15 cellular contexts compared by ENCODE assay signal in genomic region chr1:71836899-71837298, GRCh38.
A peak's percentile ranks its signal among the peaks of the same experiment; 100 is the strongest.
DNase-seq lines count a peak whose midpoint lies in the region; ATAC-seq, FAIRE-seq and TF ChIP-seq lines count a peak whose summit lies in the region.
"Had no signal": no experiment of that assay in that cellular context is flagged by ENCODE, and none has a peak within 500 bp of the region (broad histone marks: within the 10 kb centered on the region; RNA-seq: fewer than 3 reads in every experiment).

No MANE protein-coding gene starts in this region.

- H2BK5ac ChIP-seq in H9 (ENCODE audit: insufficient read length, low read length) (no peak overlapping the region), H1 (ENCODE audit: low read depth, low read length) (no peak overlapping the region), mesendoderm (ENCODE audit: low read length) (no peak overlapping the region)

- H2BK12ac ChIP-seq in H9 (ENCODE audit: insufficient read length, low read depth, low read length): no peak overlapping the region
- H2BK12ac ChIP-seq in H1 (ENCODE audit: low read depth, low read length): no peak overlapping the region

- no CpG with 5 or more reads among the region's 2 CpGs for WGBS in H9 (ENCODE audit: extremely low coverage, insufficient read length, low lambda C conversion rate)
- WGBS in H1 (ENCODE audit: extremely low coverage in 1 of 2, insufficient coverage in 1 of 2, insufficient read length in 1 of 2, insufficient replicate concordance in 2 of 2, low coverage in 1 of 2, low lambda C conversion rate in 2 of 2, missing lambda C conversion rate in 1 of 2), 2 experiments: 48% methylated on average over 2 of the region's 2 CpGs; no CpG with 5 or more reads in 1 of the 2 experiments
- WGBS in mesendoderm (ENCODE audit: extremely low coverage, insufficient coverage, low lambda C conversion rate): no CpG with 5 or more reads among the region's 2 CpGs

- no peak for ATAC-seq in HG03378 (IDR thresholded peaks at IDR 0.05; ENCODE audit: unreplicated experiment)
- no peak for ATAC-seq in gastrocnemius medialis
- ATAC-seq in HG02852 (IDR thresholded peaks at IDR 0.05; ENCODE audit: unreplicated experiment): no peak
- ATAC-seq: HCT116 had no signal

- H3K14ac ChIP-seq in H9 (ENCODE audit: insufficient read depth, low read length): no peak overlapping the region
- no peak overlapping the region for H3K14ac ChIP-seq in H1 (ENCODE audit: insufficient read length)

- H4K8ac ChIP-seq in H9 (replicated peaks; ENCODE audit: insufficient read length, low read depth, low read length) (no peak overlapping the region), H1 (ENCODE audit: extremely low read depth, insufficient read depth, low read length) (no peak overlapping the region), mesendoderm (ENCODE audit: low read depth, low read length) (no peak overlapping the region)

- in situ Hi-C loops in gastrocnemius medialis (cut with MboI; ENCODE audit: low sequenced_read_pairs in 4 of 4): no loop called here

- H2BK20ac ChIP-seq in H9 (ENCODE audit: low read depth, low read length, poor library complexity, severe bottlenecking) (no peak overlapping the region), H1 (ENCODE audit: low read length) (no peak overlapping the region)

- H3K9ac ChIP-seq in H9 (ENCODE audit: extremely low read depth, insufficient read length, low read length): no peak overlapping the region
- no peak overlapping the region for H3K9ac ChIP-seq in H1 (replicated peaks in 1 of 4; ENCODE audit: extremely low read depth in 1 of 4, low read depth in 3 of 4, low read length in 3 of 4)
- no peak overlapping the region for H3K9ac ChIP-seq in mesendoderm (ENCODE audit: low read length)

- CTCF ChIA-PET in H1 (lab: Charles Lee; ENCODE audit: partially characterized antibody): interaction anchor here (0.6 kb wide), 1 partner anchor 206 kb away, joined by 4 read pairs; no protein-coding TSS in a partner anchor

- H3K23me2 ChIP-seq in H9 (ENCODE audit: insufficient read length, low read depth, low read length, poor library complexity, severe bottlenecking): no peaks in the 10 kb centered on the region
- no peaks in the 10 kb centered on the region for H3K23me2 ChIP-seq in H1 (ENCODE audit: low read depth, low read length)

- H3K56ac ChIP-seq in H9 (ENCODE audit: insufficient read length, low read depth, low read length) (no peak overlapping the region), H1 (replicated peaks; ENCODE audit: insufficient read length, low read depth, low read length) (no peak overlapping the region), mesendoderm (ENCODE audit: low read length) (no peak overlapping the region)

- no peaks in the 10 kb centered on the region for H3K27me3 Mint-ChIP-seq in H9 (ENCODE audit: low read depth)
- H3K27me3 Mint-ChIP-seq: B cell; CD4-positive, alpha-beta T cell had no signal

- H3K4me2 ChIP-seq in H9 (ENCODE audit: insufficient read depth, insufficient read length, low read length) (no peak overlapping the region), H1 (ENCODE audit: insufficient read depth in 1 of 2, low read depth in 2 of 2, low read length in 2 of 2) (peak overlapping the region in 1 of 2 experiments; percentile 48; a peak in 1 of 4 replicates), mesendoderm (ENCODE audit: low read length) (no peak overlapping the region)

- H3K4me1 ChIP-seq in H9 (ENCODE audit: insufficient read depth, low read length) (no peaks in the 10 kb centered on the region; the same call in 1 of the 2 replicates), H1 (replicated peaks in 1 of 4; ENCODE audit: control insufficient read depth in 3 of 4, insufficient read depth in 4 of 4, low read length in 3 of 4) (peaks cover 0 to 5% (median 3%) of the 10 kb centered on the region in 4 experiments; a peak in 4 of 7 replicates), mesendoderm (ENCODE audit: control insufficient read depth, low read depth, low read length) (no peaks in the 10 kb centered on the region), gastrocnemius medialis (no peaks in the 10 kb centered on the region)

- H3K4me1 Mint-ChIP-seq in H9: peaks cover 14 to 21% of the 10 kb centered on the region in 2 experiments

- intact Hi-C loops in gastrocnemius medialis (cut with DNase I; ENCODE audit: low total_unique reads): no loop called here

- POLR2A ChIA-PET in H1 (lab: Charles Lee; ENCODE audit: partially characterized antibody): no interaction called here

- H2BK15ac ChIP-seq in H9 (ENCODE audit: low read depth, low read length): no peak overlapping the region
- no peak overlapping the region for H2BK15ac ChIP-seq in H1 (ENCODE audit: low read length)
- H2BK15ac ChIP-seq in mesendoderm (replicated peaks; ENCODE audit: low read depth): no peak overlapping the region

- H2AK5ac ChIP-seq in H9 (ENCODE audit: insufficient read length, low read length) (no peak overlapping the region), H1 (ENCODE audit: low read depth, low read length) (no peak overlapping the region), mesendoderm (ENCODE audit: low read length) (no peak overlapping the region)

- TF ChIP-seq RAD21 in H1 (IDR thresholded peaks at IDR 0.05 in 1 of 2, conservative IDR thresholded peaks at IDR 0.05 in 1 of 2; ENCODE audit: low read depth in 2 of 2, low read length in 2 of 2): no peak

- H4K5ac ChIP-seq in H9 (ENCODE audit: insufficient read length, low read depth, low read length) (no peak overlapping the region), H1 (ENCODE audit: insufficient read length, low read depth, low read length) (no peak overlapping the region), mesendoderm (ENCODE audit: low read length) (no peak overlapping the region)

- H3K79me1 ChIP-seq in H9 (ENCODE audit: insufficient read depth, low read depth, low read length, poor library complexity, severe bottlenecking) (no peaks in the 10 kb centered on the region), H1 (ENCODE audit: low read depth, low read length) (no peaks in the 10 kb centered on the region), mesendoderm (ENCODE audit: low read length) (no peaks in the 10 kb centered on the region)

- no peak overlapping the region for H3K18ac ChIP-seq in H9 (ENCODE audit: insufficient read length, low read depth, low read length)
- H3K18ac ChIP-seq in H1 (ENCODE audit: extremely low read depth, low read length): no peak overlapping the region
- H3K18ac ChIP-seq in mesendoderm (ENCODE audit: low read length): no peak overlapping the region

- H3K79me2 ChIP-seq in H9 (ENCODE audit: insufficient read depth, low read length): no peaks in the 10 kb centered on the region
- H3K79me2 ChIP-seq in H1 (ENCODE audit: control insufficient read depth in 1 of 2, insufficient read depth in 2 of 2, low read length in 2 of 2): no peaks in the 10 kb centered on the region
- H3K79me2 ChIP-seq in mesendoderm (ENCODE audit: control insufficient read depth, insufficient read depth, low read length): no peaks in the 10 kb centered on the region

- H3K9me3 Mint-ChIP-seq in H9: no peaks in the 10 kb centered on the region
- H3K9me3 Mint-ChIP-seq: CD4-positive, alpha-beta T cell had no signal

- H3T11ph ChIP-seq in H9 (ENCODE audit: low read length): no peak overlapping the region

- no peak overlapping the region for H4K91ac ChIP-seq in H9 (ENCODE audit: insufficient read length, low read depth, low read length)
- H4K91ac ChIP-seq in H1 (replicated peaks; ENCODE audit: insufficient read length, low read length): no peak overlapping the region

- TF ChIP-seq POLR2A in H1 (IDR thresholded peaks at IDR 0.05; ENCODE audit: control extremely low read depth in 1 of 2, low read depth in 2 of 2, low read length in 2 of 2): no peak
- TF ChIP-seq POLR2A in gastrocnemius medialis (IDR thresholded peaks at IDR 0.05): no peak

- no peaks in the 10 kb centered on the region for H3K27me3 ChIP-seq in H9 (ENCODE audit: insufficient read depth, low read length)
- H3K27me3 ChIP-seq in H1 (replicated peaks in 1 of 4; ENCODE audit: control insufficient read depth in 3 of 4, extremely low read depth in 1 of 4, insufficient read depth in 3 of 4, low read length in 3 of 4): no peaks in the 10 kb centered on the region
- no peaks in the 10 kb centered on the region for H3K27me3 ChIP-seq in mesendoderm (ENCODE audit: insufficient read depth, low read length, poor library complexity)
- no peaks in the 10 kb centered on the region for H3K27me3 ChIP-seq in gastrocnemius medialis

- peak overlapping the region; percentile 47 to 89 (median 82) for H3K27ac Mint-ChIP-seq in H9
- H3K27ac Mint-ChIP-seq: B cell; CD4-positive, alpha-beta T cell had no signal

- H3K4me3 Mint-ChIP-seq in H9: no peak overlapping the region
- H3K4me3 Mint-ChIP-seq: B cell; CD4-positive, alpha-beta T cell had no signal

- H2BK120ac ChIP-seq in H9 (ENCODE audit: low read depth, low read length, poor library complexity, severe bottlenecking): no peak overlapping the region
- H2BK120ac ChIP-seq in H1 (replicated peaks; ENCODE audit: low read depth, low read length): no peak overlapping the region
- H2BK120ac ChIP-seq in mesendoderm (ENCODE audit: low read depth, low read length): no peak overlapping the region

- no peaks in the 10 kb centered on the region for H3K36me3 Mint-ChIP-seq in H9 (ENCODE audit: insufficient read depth in 1 of 3, low read depth in 3 of 3)

- H3K36me3 ChIP-seq in H1 (ENCODE audit: control insufficient read depth in 2 of 4, insufficient read depth in 4 of 4, low read length in 3 of 4) (no peaks in the 10 kb centered on the region), mesendoderm (ENCODE audit: control insufficient read depth, insufficient read depth, low read length) (no peaks in the 10 kb centered on the region), gastrocnemius medialis (no peaks in the 10 kb centered on the region)

- DNase-seq in H9: no peak
- no peak for DNase-seq in H1 (ENCODE audit: low read depth in 1 of 2, low spot score in 2 of 2)
- DNase-seq in mesendoderm: peak; percentile 7
- no peak for DNase-seq in gastrocnemius medialis
- no peak for DNase-seq in GM19238 (ENCODE audit: insufficient read length, low spot score)
- DNase-seq: C1 segment of cervical spinal cord; Calu3; CD4-positive, alpha-beta T cell; DMS 273 treated with DMSO at 0.1 percent for 48 hours had no signal

- H4K20me1 ChIP-seq in H9 (ENCODE audit: control insufficient read depth, insufficient read depth, insufficient read length) (no peaks in the 10 kb centered on the region), H1 (replicated peaks in 1 of 2; ENCODE audit: control insufficient read depth in 1 of 2, insufficient read depth in 2 of 2, low read length in 2 of 2) (no peaks in the 10 kb centered on the region)

- H3K23ac ChIP-seq in H9 (ENCODE audit: insufficient read length, low read depth, low read length) (no peak overlapping the region), H1 (ENCODE audit: insufficient read length) (no peak overlapping the region), mesendoderm (ENCODE audit: low read length) (no peak overlapping the region)

- FAIRE-seq in H1 (lab: Jason Lieb, UNC): no peak
- FAIRE-seq: A204.1, GM18507 had no signal

- H3K4me3 ChIP-seq in H1 (ENCODE audit: extremely low read depth in 1 of 4, insufficient read depth in 2 of 4, low read depth in 3 of 4, low read length in 4 of 4): no peak overlapping the region; a peak in 1 of 8 replicates
- H3K4me3 ChIP-seq in mesendoderm (ENCODE audit: low read length): no peak overlapping the region
- no peak overlapping the region for H3K4me3 ChIP-seq in gastrocnemius medialis

- H3K9me3 ChIP-seq in H9 (ENCODE audit: control insufficient read depth, low read depth, low read length) (no peaks in the 10 kb centered on the region), H1 (ENCODE audit: insufficient read depth in 2 of 2, low read depth in 1 of 2, low read length in 1 of 2) (no peaks in the 10 kb centered on the region), gastrocnemius medialis (no peaks in the 10 kb centered on the region)

- H3K27ac ChIP-seq in H9 (ENCODE audit: insufficient read length, low read depth, low read length) (peak overlapping the region; percentile 42), H1 (ENCODE audit: low read depth, low read length) (no peak overlapping the region; the same call in 1 of the 2 replicates), mesendoderm (ENCODE audit: low read depth, low read length) (no peak overlapping the region), gastrocnemius medialis (no peak overlapping the region)

- H3K4ac ChIP-seq in H9 (ENCODE audit: low read depth, low read length) (no peak overlapping the region), H1 (replicated peaks; ENCODE audit: insufficient read length, low read depth, low read length) (no peak overlapping the region), mesendoderm (ENCODE audit: low read depth, low read length) (no peak overlapping the region)

- TF ChIP-seq EP300 in H1 (IDR thresholded peaks at IDR 0.05; ENCODE audit: borderline replicate concordance in 1 of 2, low read depth in 2 of 2, low read length in 2 of 2): no peak

- TF ChIP-seq CTCF in H9 (conservative IDR thresholded peaks at IDR 0.05): no peak
- TF ChIP-seq CTCF in H1 (IDR thresholded peaks at IDR 0.05; ENCODE audit: control extremely low read depth in 1 of 3, insufficient read depth in 1 of 3, low read depth in 1 of 3, low read length in 3 of 3): no peak
- TF ChIP-seq CTCF in gastrocnemius medialis (IDR thresholded peaks at IDR 0.05 in 4 of 5, conservative IDR thresholded peaks at IDR 0.05 in 1 of 5): no peak

- H2AFZ ChIP-seq in H9 (ENCODE audit: low read length): no peak overlapping the region
- H2AFZ ChIP-seq in H1 (ENCODE audit: low read length): peak overlapping the region; percentile 20; the same call in 1 of the 2 replicates
